In genomic region chr1:1425753-1426495, GRCh38 we compare ENCODE assay signal across 2 cellular contexts.
TF ChIP-seq lines count a peak whose summit lies in the region.

No MANE protein-coding gene starts in this region.

TF ChIP-seq in GM23338, 12 proteins besides CTCF, POLR2A, EP300 and RAD21 (continued from another document):
- TF ChIP-seq REST (IDR thresholded peaks at IDR 0.05; ENCODE audit: unreplicated experiment) (no peak), STAT1 (IDR thresholded peaks at IDR 0.05; ENCODE audit: unreplicated experiment) (no peak), JUNB (IDR thresholded peaks at IDR 0.05; ENCODE audit: unreplicated experiment) (no peak), NANOG (IDR thresholded peaks at IDR 0.05; ENCODE audit: borderline replicate concordance) (no peak), ZNF331 (CRISPR knock-in tag; IDR thresholded peaks at IDR 0.05; ENCODE audit: low read depth) (no peak), ETS1 (IDR thresholded peaks at IDR 0.05) (no peak), EZH2phosphoT487 (IDR thresholded peaks at IDR 0.05; ENCODE audit: unreplicated experiment) (no peak), ZNF462 (CRISPR knock-in tag; IDR thresholded peaks at IDR 0.05) (no peak), EZH2 (IDR thresholded peaks at IDR 0.05; ENCODE audit: low read depth, unreplicated experiment) (no peak), CREB1 (CRISPR knock-in tag; IDR thresholded peaks at IDR 0.05; ENCODE audit: low read depth) (no peak), POLR2AphosphoS5 (IDR thresholded peaks at IDR 0.05; ENCODE audit: low read depth) (no peak; the same call in 1 of the 2 replicates)

TF ChIP-seq in SK-N-SH, 30 proteins besides CTCF, POLR2A, EP300 and RAD21 (continued from another document):
- TF ChIP-seq CHD2 (IDR thresholded peaks at IDR 0.05; ENCODE audit: low read length, partially characterized antibody) (no peak), MXI1 (IDR thresholded peaks at IDR 0.05; ENCODE audit: low read depth, low read length) (no peak), POLR2AphosphoS5 (IDR thresholded peaks at IDR 0.05; ENCODE audit: low read depth, low read length) (no peak), GABPA (IDR thresholded peaks at IDR 0.05; ENCODE audit: low read depth) (no peak), TCF12 (IDR thresholded peaks at IDR 0.05) (no peak), RXRA (IDR thresholded peaks at IDR 0.05; ENCODE audit: borderline replicate concordance, low read depth) (no peak), MAX (IDR thresholded peaks at IDR 0.05; ENCODE audit: low read depth) (no peak), SMC3 (IDR thresholded peaks at IDR 0.05; ENCODE audit: low read depth, low read length) (no peak), EZH2phosphoT487 (IDR thresholded peaks at IDR 0.05; ENCODE audit: borderline replicate concordance, low read depth) (no peak), USF2 (IDR thresholded peaks at IDR 0.05; ENCODE audit: borderline replicate concordance, low read depth, low read length) (no peak)
